1 cellular context compared by ENCODE assay signal in the genomic region with DNA sequence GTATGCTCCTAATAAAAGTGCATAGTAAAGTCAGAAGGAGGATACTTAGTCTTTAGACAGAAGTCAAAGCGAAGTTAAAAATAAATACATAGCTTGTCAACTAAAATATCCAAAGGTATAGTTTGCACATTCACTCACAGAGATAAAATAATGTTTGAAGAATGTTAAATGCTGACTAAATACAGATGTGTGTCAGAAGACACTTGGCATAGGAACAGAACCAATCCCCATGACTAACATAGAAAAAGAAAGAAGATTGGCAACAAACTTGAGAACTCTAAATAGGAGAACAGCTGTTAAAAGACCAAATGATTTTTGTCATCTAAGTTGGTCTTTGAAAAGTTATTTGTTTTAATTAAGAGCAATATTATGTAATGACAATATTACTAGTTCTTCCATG.
TF ChIP-seq lines count a peak whose summit lies in the region.

No MANE protein-coding gene starts in this region.

TF ChIP-seq in IMR-90, 13 proteins besides CTCF, POLR2A, EP300 and RAD21 (continued from another document):
- TF ChIP-seq, protein P1, sequence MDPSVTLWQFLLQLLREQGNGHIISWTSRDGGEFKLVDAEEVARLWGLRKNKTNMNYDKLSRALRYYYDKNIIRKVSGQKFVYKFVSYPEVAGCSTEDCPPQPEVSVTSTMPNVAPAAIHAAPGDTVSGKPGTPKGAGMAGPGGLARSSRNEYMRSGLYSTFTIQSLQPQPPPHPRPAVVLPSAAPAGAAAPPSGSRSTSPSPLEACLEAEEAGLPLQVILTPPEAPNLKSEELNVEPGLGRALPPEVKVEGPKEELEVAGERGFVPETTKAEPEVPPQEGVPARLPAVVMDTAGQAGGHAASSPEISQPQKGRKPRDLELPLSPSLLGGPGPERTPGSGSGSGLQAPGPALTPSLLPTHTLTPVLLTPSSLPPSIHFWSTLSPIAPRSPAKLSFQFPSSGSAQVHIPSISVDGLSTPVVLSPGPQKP (IDR thresholded peaks at IDR 0.05; ENCODE audit: borderline replicate concordance, low read depth, low read length), result no peak
- no peak for TF ChIP-seq SMC3 (IDR thresholded peaks at IDR 0.05; ENCODE audit: low read depth, low read length)
- TF ChIP-seq BHLHE40 (IDR thresholded peaks at IDR 0.05; ENCODE audit: low read depth, low read length), result no peak
- no peak for TF ChIP-seq CHD1 (IDR thresholded peaks at IDR 0.05; ENCODE audit: low read depth, low read length)
- TF ChIP-seq RFX5 (IDR thresholded peaks at IDR 0.05; ENCODE audit: low read depth, low read length), result no peak
